16 cellular contexts compared by ENCODE assay signal in the genomic region with DNA sequence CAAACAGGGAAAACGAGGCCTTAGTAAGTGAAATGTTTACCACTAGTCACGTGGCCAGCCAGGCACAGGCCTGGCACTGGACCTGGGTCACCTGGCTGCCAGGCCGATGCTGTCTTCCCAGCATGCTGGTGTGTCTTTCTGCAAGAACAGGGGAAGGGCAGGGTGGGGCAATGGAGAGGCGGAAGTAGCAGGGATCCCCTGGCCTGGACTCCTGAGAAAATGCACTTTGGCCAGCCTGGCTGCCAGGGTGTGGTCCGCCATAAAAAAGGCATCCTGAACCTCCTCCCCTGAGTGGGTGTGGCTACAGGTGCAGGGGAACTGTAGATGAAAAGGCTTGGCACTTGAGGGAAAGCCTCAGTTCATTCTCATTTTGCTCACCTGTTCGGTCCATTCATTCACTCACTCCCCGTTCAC. TPM values are rescaled to one million over a fixed set of nuclear protein-coding genes. Genes with fewer than 3 reads are reported as not detected.
DNase-seq lines count a peak whose midpoint lies in the region; ATAC-seq and TF ChIP-seq lines count a peak whose summit lies in the region.
"Had no signal": no experiment of that assay in that cellular context is flagged by ENCODE, and none has a peak within 500 bp of the region (broad histone marks: within the 10 kb centered on the region; RNA-seq: fewer than 3 reads in every experiment).

No MANE protein-coding gene starts in this region.

- no peak overlapping the region for H3K18ac ChIP-seq in mesenchymal stem cell (ENCODE audit: low read depth in 1 of 2, low read length in 2 of 2)

- 78% methylated on average over 7 of the region's 7 CpGs for WGBS in mesenchymal stem cell
- 52% methylated on average over 7 of the region's 7 CpGs for WGBS in suprapubic skin

- no peaks in the 10 kb centered on the region for H3K4me1 ChIP-seq in mesenchymal stem cell (ENCODE audit: control insufficient read depth, insufficient read depth, low read depth, low read length)
- peaks cover 32% of the 10 kb centered on the region for H3K4me1 ChIP-seq in suprapubic skin

- no peak overlapping the region for H3K27ac ChIP-seq in mesenchymal stem cell (ENCODE audit: low read length, poor library complexity, severe bottlenecking)
- no peak overlapping the region for H3K27ac ChIP-seq in suprapubic skin
- H3K27ac ChIP-seq: thoracic aorta had no signal

- H4K91ac ChIP-seq in mesenchymal stem cell (ENCODE audit: low read length): no peak overlapping the region

- no peak overlapping the region for H2AK5ac ChIP-seq in mesenchymal stem cell (ENCODE audit: low read length, severe bottlenecking)

- TF ChIP-seq EP300 in suprapubic skin (IDR thresholded peaks at IDR 0.05): no peak

- no peak overlapping the region for H3K4ac ChIP-seq in mesenchymal stem cell (ENCODE audit: low read depth in 1 of 2, low read length in 2 of 2)

- H3K4me3 ChIP-seq in mesenchymal stem cell (ENCODE audit: insufficient read depth in 1 of 2, low read depth in 1 of 2, low read length in 2 of 2) (no peak overlapping the region), suprapubic skin (no peak overlapping the region)
- H3K4me3 ChIP-seq: thoracic aorta had no signal

- no peak overlapping the region for H2BK12ac ChIP-seq in mesenchymal stem cell (ENCODE audit: low read length in 2 of 2)

- H3K9ac ChIP-seq in mesenchymal stem cell (ENCODE audit: low read length): no peak overlapping the region

- no peak overlapping the region for H2BK15ac ChIP-seq in mesenchymal stem cell (ENCODE audit: low read depth, poor library complexity, severe bottlenecking)

- TF ChIP-seq CTCF in suprapubic skin (IDR thresholded peaks at IDR 0.05): no peak

- H3K14ac ChIP-seq in mesenchymal stem cell (ENCODE audit: low read length in 2 of 2): no peak overlapping the region

- H3K9me3 ChIP-seq in mesenchymal stem cell (ENCODE audit: control insufficient read depth, low read length) (no peaks in the 10 kb centered on the region), suprapubic skin (no peaks in the 10 kb centered on the region)
- H3K9me3 ChIP-seq: thoracic aorta had no signal

- H3K4me2 ChIP-seq in mesenchymal stem cell (ENCODE audit: low read length, poor library complexity, severe bottlenecking): no peak overlapping the region

- no peak overlapping the region for H4K8ac ChIP-seq in mesenchymal stem cell (ENCODE audit: low read length)

- no peaks in the 10 kb centered on the region for H3K79me1 ChIP-seq in mesenchymal stem cell (replicated peaks; ENCODE audit: low read length, poor library complexity, severe bottlenecking)

- ATAC-seq in esophagus mucosa: peak; percentile 85
- ATAC-seq: natural killer cell treated with Interleukin-12 subunit alpha and Interleukin-12 subunit beta and Interleukin-15 and Interleukin-18, amount 100 ng/mL, for 72 hours had no signal

- no peak for TF ChIP-seq POLR2A in suprapubic skin (IDR thresholded peaks at IDR 0.05)

- H2BK5ac ChIP-seq in mesenchymal stem cell (ENCODE audit: low read depth, low read length, poor library complexity, severe bottlenecking): no peak overlapping the region

- H3K36me3 ChIP-seq in mesenchymal stem cell (ENCODE audit: control insufficient read depth in 1 of 2, insufficient read depth in 2 of 2, low read depth in 1 of 2, low read length in 2 of 2) (no peaks in the 10 kb centered on the region), suprapubic skin (no peaks in the 10 kb centered on the region)
- H3K36me3 ChIP-seq: thoracic aorta had no signal

- no peak overlapping the region for H2AFZ ChIP-seq in mesenchymal stem cell (ENCODE audit: low read depth, low read length)

- DNase-seq in HT-29 (ENCODE audit: low spot score) (peak; percentile 97), NCI-H526 treated with DMSO at 0.1 percent for 48 hours (lab: John Stamatoyannopoulos, UW) (peak; percentile 55), renal cortical epithelial cell (ENCODE audit: low read depth) (peak; percentile 32), mesenchymal stem cell (no peak), cerebellar nuclear complex (lab: John Stamatoyannopoulos, UW) (no peak), suprapubic skin (ENCODE audit: low spot score in 2 of 2) (no peak)
- DNase-seq: central memory CD4-positive, alpha-beta T cell; GOT3; NCI-H1436 treated with DMSO at 0.1 percent for 48 hours; OCI-M1 had no signal

- H2BK120ac ChIP-seq in mesenchymal stem cell (ENCODE audit: low read depth, low read length): no peak overlapping the region

- H3K23ac ChIP-seq in mesenchymal stem cell (ENCODE audit: low read length in 2 of 2): no peak overlapping the region

- H3K27me3 ChIP-seq in mesenchymal stem cell (ENCODE audit: control insufficient read depth in 1 of 2, insufficient read depth in 1 of 2, low read length in 2 of 2): peaks cover 0 to 3% of the 10 kb centered on the region in 2 experiments
- no peaks in the 10 kb centered on the region for H3K27me3 ChIP-seq in suprapubic skin

RNA-seq across cellular contexts. Expression of a gene that starts 1.0 kb away (rescaled TPM):
- 0.99 and 1.1 TPM in 2 replicates for total RNA-seq in HT-29 (2014; rRNA removed; shearing (Covaris generic))
- total RNA-seq in esophagus mucosa (not detected), renal cortical epithelial cell (not detected in 2 replicates), suprapubic skin (not detected)
- not detected for polyA plus RNA-seq in mesenchymal stem cell (2013, experiment 1 of 2)
- polyA plus RNA-seq in mesenchymal stem cell (2013, experiment 2 of 2): not detected
- total RNA-seq: activated naive CD4-positive, alpha-beta T cell treated with anti-CD3 and anti-CD28 coated beads, Interleukin-2, amount 50 U/mL, for 72 hours; fibroblast of lung; HT1080; natural killer cell treated with Interleukin-12 subunit alpha and Interleukin-12 subunit beta and Interleukin-15 and Interleukin-18, amount 100 ng/mL, for 72 hours; thoracic aorta had no signal
- polyA plus RNA-seq: fibroblast of lung had no signal

RNA-seq across cellular contexts. Expression of a gene that starts 49.0 kb away (rescaled TPM):
- 50.4 and 58.9 TPM in 2 replicates for total RNA-seq in HT-29 (2014; rRNA removed; shearing (Covaris generic))
- total RNA-seq in esophagus mucosa (43.6 TPM), renal cortical epithelial cell (11.5 and 41.9 TPM in 2 replicates), suprapubic skin (100 to 1,000 TPM in 1 of 4 donors, 10 to 100 TPM in 3; 31.5 to 267 (median 42.6) TPM)
- 99.9 TPM for polyA plus RNA-seq in mesenchymal stem cell (2013, experiment 1 of 2)
- 97.1 TPM for polyA plus RNA-seq in mesenchymal stem cell (2013, experiment 2 of 2)

Comparison
In these comparisons a context has a peak if more than half of its experiments do, and no peak if none do; other contexts are left out.
1. DNase-seq: peak in HT-29 (single experiment), NCI-H526 treated with DMSO at 0.1 percent for 48 hours (single experiment) and renal cortical epithelial cell (single experiment); none in mesenchymal stem cell (single experiment), cerebellar nuclear complex (0 of 2) and suprapubic skin (0 of 2).